In genomic region chr1:40303051-40303771, GRCh38 we compare ENCODE assay signal across 27 cellular contexts. TPM values are rescaled to one million over a fixed set of nuclear protein-coding genes. Genes with fewer than 3 reads are reported as not detected.
"Had no signal": no experiment of that assay in that cellular context is flagged by ENCODE, and none has a peak within 500 bp of the region (broad histone marks: within the 10 kb centered on the region; RNA-seq: fewer than 3 reads in every experiment).

No MANE protein-coding gene starts in this region.

- H3K27ac ChIP-seq: brain microvascular endothelial cell, thyroid gland, upper lobe of right lung had no signal

- H3K27ac Mint-ChIP-seq: activated CD4-positive, alpha-beta memory T cell treated with anti-CD3 and anti-CD28 coated beads for 36 hours; activated naive CD4-positive, alpha-beta T cell treated with anti-CD3 and anti-CD28 coated beads, Interleukin-2, amount 50 U/mL, for 24 hours; dendritic cell treated with granulocyte-macrophage colony-stimulating factor and Interleukin-4, amounts not matched to agents 40 ng/mL and 50 ng/mL, for 4 days; memory B cell; nephron progenitor cell had no signal

- H3K36me3 Mint-ChIP-seq: activated CD4-positive, alpha-beta memory T cell treated with anti-CD3 and anti-CD28 coated beads for 36 hours; activated naive CD4-positive, alpha-beta T cell treated with anti-CD3 and anti-CD28 coated beads, Interleukin-2, amount 50 U/mL, for 24 hours had no signal

- H3K4me1 Mint-ChIP-seq: activated naive CD4-positive, alpha-beta T cell treated with anti-CD3 and anti-CD28 coated beads, Interleukin-2, amount 50 U/mL, for 24 hours; memory B cell; nephron progenitor cell had no signal

- H3K9me3 Mint-ChIP-seq: activated CD4-positive, alpha-beta memory T cell treated with anti-CD3 and anti-CD28 coated beads for 36 hours; activated naive CD4-positive, alpha-beta T cell treated with anti-CD3 and anti-CD28 coated beads, Interleukin-2, amount 50 U/mL, for 24 hours; dendritic cell treated with granulocyte-macrophage colony-stimulating factor and Interleukin-4, amounts not matched to agents 40 ng/mL and 50 ng/mL, for 4 days; memory B cell; nephron progenitor cell had no signal

- ATAC-seq: left cardiac atrium, upper lobe of right lung had no signal

- DNase-seq: activated CD4-positive, alpha-beta memory T cell treated with anti-CD3 and anti-CD28 coated beads for 36 hours; activated CD4-positive, alpha-beta T cell treated with anti-CD3 and anti-CD28 coated beads for 48 hours; activated gamma-delta T cell treated with Interleukin-2 at 50 U/mL for 16 hours; brain microvascular endothelial cell; caudate nucleus; effector CD4-positive, alpha-beta T cell; erythroblast; foreskin melanocyte; hippocampal formation; left cardiac atrium; nephron progenitor cell; nucleus accumbens; retina; stimulated activated CD4-positive, alpha-beta T cell treated with anti-CD3 and anti-CD28 coated beads, Interleukin-2, amount 100 ng/mL, for 48 hours; stimulated activated CD8-positive, alpha-beta memory T cell treated with anti-CD3 and anti-CD28 coated beads, Interleukin-4, amount 100 ng/mL, for 48 hours; stimulated activated naive CD4-positive, alpha-beta T cell; T-helper 9 cell; thyroid gland; upper lobe of right lung had no signal

- H3K27me3 Mint-ChIP-seq: activated CD4-positive, alpha-beta memory T cell treated with anti-CD3 and anti-CD28 coated beads for 36 hours; activated naive CD4-positive, alpha-beta T cell treated with anti-CD3 and anti-CD28 coated beads, Interleukin-2, amount 50 U/mL, for 24 hours; dendritic cell treated with granulocyte-macrophage colony-stimulating factor and Interleukin-4, amounts not matched to agents 40 ng/mL and 50 ng/mL, for 4 days; memory B cell had no signal

- H3K4me3 Mint-ChIP-seq: activated CD4-positive, alpha-beta memory T cell treated with anti-CD3 and anti-CD28 coated beads for 36 hours; activated naive CD4-positive, alpha-beta T cell treated with anti-CD3 and anti-CD28 coated beads, Interleukin-2, amount 50 U/mL, for 24 hours; dendritic cell treated with granulocyte-macrophage colony-stimulating factor and Interleukin-4, amounts not matched to agents 40 ng/mL and 50 ng/mL, for 4 days; memory B cell; nephron progenitor cell had no signal

RNA-seq across cellular contexts. Expression of gene TMCO2, which starts 55.5 kb away (rescaled TPM):
- total RNA-seq: activated CD4-positive, alpha-beta memory T cell treated with anti-CD3 and anti-CD28 coated beads for 36 hours; aorta; left cardiac atrium; lower leg skin; mononuclear cell; myocyte; subcutaneous adipose tissue; thyroid gland; upper lobe of right lung had no signal
